ENCODE assay signal across 8 cellular contexts in genomic region chr5:140175367-140176027, GRCh38. TPM values are rescaled to one million over a fixed set of nuclear protein-coding genes. Genes with fewer than 3 reads are reported as not detected.
DNase-seq lines count a peak whose midpoint lies in the region; ATAC-seq and TF ChIP-seq lines count a peak whose summit lies in the region.

No MANE protein-coding gene starts in this region.

- peak overlapping the region; percentile 92 to 96 (median 94) for H3K4me3 Mint-ChIP-seq in CD4-positive, CD25-positive, alpha-beta regulatory T cell
- peak overlapping the region; percentile 95 for H3K4me3 Mint-ChIP-seq in natural killer cell

- H3K4me3 ChIP-seq in CD4-positive, CD25-positive, alpha-beta regulatory T cell (ENCODE audit: low read depth, low read length) = peak overlapping the region; percentile 73
- H3K4me3 ChIP-seq in PC-3 (ENCODE audit: low read length) (peak overlapping the region; percentile 85), fibroblast of mammary gland (ENCODE audit: control insufficient read depth, low read depth, low read length) (peak overlapping the region; percentile 83)

- no peaks in the 10 kb centered on the region for H4K20me1 ChIP-seq in PC-3 (ENCODE audit: low read length)

- no peaks in the 10 kb centered on the region for H3K9me2 ChIP-seq in PC-3 (replicated peaks; ENCODE audit: low read length)

- H3K4me1 Mint-ChIP-seq in CD4-positive, CD25-positive, alpha-beta regulatory T cell = peaks cover 9 to 18% (median 11%) of the 10 kb centered on the region in 4 donors
- peaks cover 21% of the 10 kb centered on the region in 2 donors for H3K4me1 Mint-ChIP-seq in natural killer cell

- H3K4me1 ChIP-seq in CD4-positive, CD25-positive, alpha-beta regulatory T cell (ENCODE audit: control insufficient read depth, insufficient read depth, low read length, poor library complexity, severe bottlenecking) = peaks cover 18% of the 10 kb centered on the region
- peaks cover 29% of the 10 kb centered on the region for H3K4me1 ChIP-seq in PC-3 (ENCODE audit: insufficient read depth, low read length)

- H3K27ac Mint-ChIP-seq in CD4-positive, CD25-positive, alpha-beta regulatory T cell = peak overlapping the region; percentile 97 to 98 (median 97)
- H3K27ac Mint-ChIP-seq in natural killer cell = peak overlapping the region; percentile 89 to 97

- H3K9me3 Mint-ChIP-seq in CD4-positive, CD25-positive, alpha-beta regulatory T cell = no peaks in the 10 kb centered on the region
- no peaks in the 10 kb centered on the region for H3K9me3 Mint-ChIP-seq in natural killer cell

- peak overlapping the region; percentile 79 for H3K9ac ChIP-seq in PC-3 (ENCODE audit: low read length)

- CTCF ChIA-PET in PC-3 (lab: Charles Lee) = interaction anchor here (0.6 kb wide), 1 partner anchor 16 kb away, joined by 3 read pairs; no protein-coding TSS in a partner anchor

- peak overlapping the region; percentile 54 for H2AFZ ChIP-seq in PC-3 (ENCODE audit: low read length)

- H3K27me3 ChIP-seq in CD4-positive, CD25-positive, alpha-beta regulatory T cell (ENCODE audit: control insufficient read depth, insufficient read depth, low read length) = no peaks in the 10 kb centered on the region
- H3K27me3 ChIP-seq in PC-3 (ENCODE audit: low read length) = no peaks in the 10 kb centered on the region

- no peaks in the 10 kb centered on the region for H3K36me3 ChIP-seq in CD4-positive, CD25-positive, alpha-beta regulatory T cell (ENCODE audit: control insufficient read depth, insufficient read depth, low read length)
- H3K36me3 ChIP-seq in PC-3 (ENCODE audit: low read depth, low read length) = no peaks in the 10 kb centered on the region

- peak; percentile 56 to 67 (median 57) for DNase-seq in CD4-positive, CD25-positive, alpha-beta regulatory T cell
- DNase-seq in PC-3 = peak; percentile 56
- peak; percentile 21 to 42 for DNase-seq in activated T-helper 1 cell treated with anti-CD3 and anti-CD28 coated beads, Interleukin-2, amount 50 U/mL, for 16 hours (ENCODE audit: low read depth in 1 of 2, low spot score in 1 of 2)
- DNase-seq in fibroblast of mammary gland (ENCODE audit: low read depth) = peak; percentile 55
- peak; percentile 54 for DNase-seq in natural killer cell
- peak; percentile 71 for DNase-seq in stimulated activated naive CD8-positive, alpha-beta T cell treated with anti-CD3 and anti-CD28 coated beads, Interleukin-15, Interleukin-2, amounts not matched to agents 100 U/mL and 50 U/mL, for 24 hours

- POLR2A ChIA-PET in PC-3 (lab: Charles Lee; ENCODE audit: unreplicated experiment) = no interaction called here

- H3K36me3 Mint-ChIP-seq in CD4-positive, CD25-positive, alpha-beta regulatory T cell = no peaks in the 10 kb centered on the region
- H3K36me3 Mint-ChIP-seq in natural killer cell = no peaks in the 10 kb centered on the region

- peak; percentile 28 to 35 for ATAC-seq in CD4-positive, CD25-positive, alpha-beta regulatory T cell (ENCODE audit: low read depth in 2 of 2)
- ATAC-seq in GM19397 (IDR thresholded peaks at IDR 0.05; ENCODE audit: unreplicated experiment) (peak; percentile 40), HG03469 (IDR thresholded peaks at IDR 0.05; ENCODE audit: unreplicated experiment) (peak; percentile 27), PC-3 (peak; percentile 36), natural killer cell (peak; percentile 37 to 55 (median 45))
- peak; percentile 60 for ATAC-seq in stimulated activated naive CD8-positive, alpha-beta T cell treated with anti-CD3 and anti-CD28 coated beads, Interleukin-15, Interleukin-2, amounts not matched to agents 100 U/mL and 50 U/mL, for 24 hours

- peaks cover 20% of the 10 kb centered on the region for H3K79me2 ChIP-seq in PC-3 (ENCODE audit: low read length)

- TF ChIP-seq CTCF in PC-3 (conservative IDR thresholded peaks at IDR 0.05; ENCODE audit: low read depth, low read length) = no peak
- TF ChIP-seq CTCF in fibroblast of mammary gland (conservative IDR thresholded peaks at IDR 0.05; ENCODE audit: control insufficient read depth, insufficient read depth, low read depth, low read length) = peak; percentile 6
- no peak for TF ChIP-seq CTCF in natural killer cell (IDR thresholded peaks at IDR 0.05)

- no TSS peak for BruUV-seq in PC-3 (replicated peaks; lab: Mats Ljungman, UMichigan)

- peak overlapping the region; percentile 96 for H3K4me2 ChIP-seq in PC-3 (ENCODE audit: low read length)

- H3K27ac ChIP-seq in CD4-positive, CD25-positive, alpha-beta regulatory T cell (ENCODE audit: insufficient read depth, low read length, poor library complexity, severe bottlenecking) = peak overlapping the region; percentile 89
- peak overlapping the region; percentile 59 for H3K27ac ChIP-seq in PC-3 (ENCODE audit: low read length)

- no peaks in the 10 kb centered on the region for H3F3A ChIP-seq in PC-3 (ENCODE audit: low read length, unreplicated experiment)

- peaks cover 20% of the 10 kb centered on the region for H3K27me3 Mint-ChIP-seq in CD4-positive, CD25-positive, alpha-beta regulatory T cell
- peaks cover 11% of the 10 kb centered on the region in 2 donors for H3K27me3 Mint-ChIP-seq in natural killer cell (ENCODE audit: low read depth in 2 of 2)

- no peaks in the 10 kb centered on the region for H3K9me3 ChIP-seq in CD4-positive, CD25-positive, alpha-beta regulatory T cell (ENCODE audit: control insufficient read depth in 2 of 2, low read length in 2 of 2)
- H3K9me3 ChIP-seq in PC-3 (ENCODE audit: low read length) = no peaks in the 10 kb centered on the region

- intact Hi-C loops in PC-3 (cut with micrococcal nuclease) (loop anchor here (5.0 kb wide), 3 partner anchors 47 to 172 kb away; partner anchors contain the start of gene HBEGF), natural killer cell (cut with micrococcal nuclease) (loop anchor here (2.0 kb wide), 1 partner anchor 61 kb away; the partner anchor contains the start of gene PURA)

RNA-seq across cellular contexts. Expression of gene CYSTM1, which starts 0.5 kb away (rescaled TPM):
- total RNA-seq in CD4-positive, CD25-positive, alpha-beta regulatory T cell = 7.1 TPM
- 10 to 100 TPM; 10.8 to 26.4 (median 15.1) TPM for polyA plus RNA-seq in CD4-positive, CD25-positive, alpha-beta regulatory T cell
- total RNA-seq in PC-3 (2014; rRNA removed) (24.3 and 43.3 TPM in 2 replicates), natural killer cell (1 to 10 TPM; 3.9 to 4.9 (median 4.2) TPM)

RNA-seq across cellular contexts. Expression of gene IGIP, which starts 49.8 kb away (rescaled TPM):
- 2.3 TPM for total RNA-seq in CD4-positive, CD25-positive, alpha-beta regulatory T cell
- under 1 TPM in 3 of 4 donors, not detected in 1; 0.06 to 0.33 (median 0.28) TPM for polyA plus RNA-seq in CD4-positive, CD25-positive, alpha-beta regulatory T cell
- total RNA-seq in PC-3 (2014; rRNA removed) (1.3 and 2.1 TPM in 2 replicates), natural killer cell (1 to 10 TPM; 2.2 to 4.0 (median 4.0) TPM)

Comparison
In these comparisons a context has a peak if more than half of its experiments do, and no peak if none do; other contexts are left out.
1. Peak in every context shown above with its lines: DNase-seq, ATAC-seq, H3K4me3 ChIP-seq and H3K27ac ChIP-seq.